ENCODE assay signal across 9 cellular contexts in genomic region chr1:152034324-152034653, GRCh38. TPM values are rescaled to one million over a fixed set of nuclear protein-coding genes. Genes with fewer than 3 reads are reported as not detected.
DNase-seq lines count a peak whose midpoint lies in the region; ATAC-seq and TF ChIP-seq lines count a peak whose summit lies in the region.
"Had no signal": no experiment of that assay in that cellular context is flagged by ENCODE, and none has a peak within 500 bp of the region (broad histone marks: within the 10 kb centered on the region; RNA-seq: fewer than 3 reads in every experiment).

No MANE protein-coding gene starts in this region.

- no peaks in the 10 kb centered on the region for H3K9me3 ChIP-seq in DND-41 (ENCODE audit: insufficient read depth, low read length, severe bottlenecking)
- H3K9me3 ChIP-seq in naive thymus-derived CD4-positive, alpha-beta T cell (ENCODE audit: control insufficient read depth in 2 of 3, low read length in 3 of 3): no peaks in the 10 kb centered on the region

- peak overlapping the region; percentile 86 for H3K9ac ChIP-seq in DND-41 (ENCODE audit: low read depth, low read length)

- TF ChIP-seq CTCF in DND-41 (IDR thresholded peaks at IDR 0.05; ENCODE audit: borderline replicate concordance, extremely low read depth, low read length, poor library complexity, severe bottlenecking) (no peak), astrocyte of the spinal cord (IDR thresholded peaks at IDR 0.05; ENCODE audit: low read depth, low read length) (no peak)

- ATAC-seq in DND-41 (ENCODE audit: insufficient read depth, low read depth): no peak; the same call in 1 of the 3 replicates
- ATAC-seq in HG03039 (IDR thresholded peaks at IDR 0.05; ENCODE audit: unreplicated experiment): peak; percentile 11
- no peak for ATAC-seq in naive thymus-derived CD4-positive, alpha-beta T cell
- no peak for ATAC-seq in GM19328 (IDR thresholded peaks at IDR 0.05; ENCODE audit: unreplicated experiment)
- no peak for ATAC-seq in GM21529 (IDR thresholded peaks at IDR 0.05; ENCODE audit: unreplicated experiment)

- DNase-seq in DND-41 (no peak), astrocyte of the spinal cord (ENCODE audit: low read depth, low spot score) (no peak), GM03348 (ENCODE audit: low spot score) (no peak), cortex of kidney (lab: John Stamatoyannopoulos, UW) (no peak)
- DNase-seq in naive thymus-derived CD4-positive, alpha-beta T cell: no peak

- H4K20me1 ChIP-seq in DND-41 (ENCODE audit: insufficient read depth, low read length): no peaks in the 10 kb centered on the region

- CTCF ChIA-PET in naive thymus-derived CD4-positive, alpha-beta T cell (lab: Charles Lee): interaction anchor here (0.5 to 3.5 kb wide), 13 partner anchors 10 to 424 kb away, joined by 3 to 27 read pairs (median 3); no protein-coding TSS in a partner anchor

- H3K4me1 ChIP-seq in DND-41 (ENCODE audit: insufficient read depth, low read length): peaks cover 54% of the 10 kb centered on the region
- peaks cover 21 to 22% of the 10 kb centered on the region in 2 donors for H3K4me1 ChIP-seq in naive thymus-derived CD4-positive, alpha-beta T cell (ENCODE audit: control insufficient read depth in 2 of 2, insufficient read depth in 2 of 2, low read length in 2 of 2)

- peaks cover 10 to 47% (median 21%) of the 10 kb centered on the region in 5 donors for H3K36me3 Mint-ChIP-seq in naive thymus-derived CD4-positive, alpha-beta T cell

- peak overlapping the region; percentile 88 to 99 (median 96) for H3K4me3 Mint-ChIP-seq in naive thymus-derived CD4-positive, alpha-beta T cell

- intact Hi-C loops in naive thymus-derived CD4-positive, alpha-beta T cell (cut with micrococcal nuclease): loop anchor here (1.0 to 2.0 kb wide), 3 partner anchors 21 to 100 kb away; partner anchors contain the start of gene S100A10 (in 1 of the 2)

- no peaks in the 10 kb centered on the region for H3K27me3 Mint-ChIP-seq in naive thymus-derived CD4-positive, alpha-beta T cell

- H3K9me3 Mint-ChIP-seq in naive thymus-derived CD4-positive, alpha-beta T cell: peaks cover 0 to 3% (median 0%) of the 10 kb centered on the region in 11 donors

- peak overlapping the region; percentile 95 to 100 (median 98) for H3K27ac Mint-ChIP-seq in naive thymus-derived CD4-positive, alpha-beta T cell

- in situ Hi-C loops in astrocyte of the spinal cord (cut with HindIII; ENCODE audit: low sequenced_read_pairs): no loop called here

- H3K27me3 ChIP-seq in DND-41 (ENCODE audit: insufficient read depth, low read length, poor library complexity): no peaks in the 10 kb centered on the region
- no peaks in the 10 kb centered on the region for H3K27me3 ChIP-seq in naive thymus-derived CD4-positive, alpha-beta T cell (ENCODE audit: control insufficient read depth in 2 of 2, insufficient read depth in 2 of 2, low read length in 2 of 2)

- H3K4me3 ChIP-seq in DND-41 (ENCODE audit: low read depth in 1 of 2, low read length in 2 of 2): peak overlapping the region; percentile 15 to 77; a peak in 3 of 4 replicates
- peak overlapping the region; percentile 93 for H3K4me3 ChIP-seq in astrocyte of the spinal cord (ENCODE audit: low read depth, low read length)
- H3K4me3 ChIP-seq in naive thymus-derived CD4-positive, alpha-beta T cell (ENCODE audit: low read length): peak overlapping the region; percentile 70

- peak overlapping the region; percentile 93 for H3K27ac ChIP-seq in DND-41 (ENCODE audit: low read length)
- H3K27ac ChIP-seq in naive thymus-derived CD4-positive, alpha-beta T cell (ENCODE audit: low read depth, low read length): peak overlapping the region; percentile 81

- peaks cover 29 to 62% (median 43%) of the 10 kb centered on the region in 7 donors for H3K4me1 Mint-ChIP-seq in naive thymus-derived CD4-positive, alpha-beta T cell

- peaks cover 29% of the 10 kb centered on the region for H3K36me3 ChIP-seq in DND-41 (ENCODE audit: insufficient read depth, low read length)
- peaks cover 3 to 23% (median 15%) of the 10 kb centered on the region in 3 experiments for H3K36me3 ChIP-seq in naive thymus-derived CD4-positive, alpha-beta T cell (ENCODE audit: control insufficient read depth in 2 of 3, insufficient read depth in 3 of 3, low read length in 3 of 3)

- H3K4me2 ChIP-seq in DND-41 (ENCODE audit: insufficient read depth, low read length): peak overlapping the region; percentile 69

- H2AFZ ChIP-seq in DND-41 (ENCODE audit: low read depth, low read length): peak overlapping the region; percentile 55; the same call in 1 of the 2 replicates

- POLR2A ChIA-PET in naive thymus-derived CD4-positive, alpha-beta T cell (lab: Charles Lee): interaction anchor here (0.5 to 4.4 kb wide), 9 partner anchors 13 to 579 kb away, joined by 3 to 90 read pairs (median 3); no protein-coding TSS in a partner anchor

- peaks cover 38% of the 10 kb centered on the region for H3K79me2 ChIP-seq in DND-41 (ENCODE audit: insufficient read depth, low read length)

RNA-seq across cellular contexts. Expression of gene S100A11, which starts 2.5 kb away (rescaled TPM):
- 100 to 1,000 TPM in 2 of 5 experiments, 10 to 100 TPM in 3; 28.6 to 442 (median 96.5) TPM for total RNA-seq in naive thymus-derived CD4-positive, alpha-beta T cell
- polyA plus RNA-seq in naive thymus-derived CD4-positive, alpha-beta T cell: 100 to 1,000 TPM; 189 to 210 TPM

RNA-seq across cellular contexts. Expression of gene S100A10, which starts 40.6 kb away (rescaled TPM):
- total RNA-seq in naive thymus-derived CD4-positive, alpha-beta T cell: 100 to 1,000 TPM; 131 to 361 (median 143) TPM
- 100 to 1,000 TPM; 458 to 492 TPM for polyA plus RNA-seq in naive thymus-derived CD4-positive, alpha-beta T cell

RNA-seq across cellular contexts. Expression of gene TCHHL1, which starts 54.6 kb away (rescaled TPM):
- total RNA-seq in naive thymus-derived CD4-positive, alpha-beta T cell: not detected
- not detected for polyA plus RNA-seq in naive thymus-derived CD4-positive, alpha-beta T cell
- total RNA-seq: myocyte had no signal
